Comparison of ENCODE assay signal across 8 cellular contexts in genomic region chr1:9615316-9616063, GRCh38. TPM values are rescaled to one million over a fixed set of nuclear protein-coding genes. Genes with fewer than 3 reads are reported as not detected.
DNase-seq lines count a peak whose midpoint lies in the region; ATAC-seq, FAIRE-seq and TF ChIP-seq lines count a peak whose summit lies in the region.

No MANE protein-coding gene starts in this region.

- no peaks in the 10 kb centered on the region; the same call in 1 of the 2 replicates for H3F3A ChIP-seq in OCI-LY1 (ENCODE audit: insufficient read depth, low read length)

- no peaks in the 10 kb centered on the region for H3K79me2 ChIP-seq in OCI-LY1 (ENCODE audit: insufficient read depth, low read length)

- H3K4me1 ChIP-seq in OCI-LY1 (ENCODE audit: insufficient read depth, low read length, severe bottlenecking) = no peaks in the 10 kb centered on the region

- H3K9me2 ChIP-seq in OCI-LY1 (ENCODE audit: low read depth, low read length) = no peaks in the 10 kb centered on the region

- H3K4me2 ChIP-seq in OCI-LY1 (ENCODE audit: low read length) = no peak overlapping the region

- H3K4me3 Mint-ChIP-seq in activated T-cell treated with anti-CD3 and anti-CD28 coated beads, Interleukin-2, amount 50 U/mL, for 4 hours = no peak overlapping the region

- no peaks in the 10 kb centered on the region for H4K20me1 ChIP-seq in OCI-LY1 (ENCODE audit: insufficient read depth, low read length)

- ATAC-seq in activated T-cell treated with anti-CD3 and anti-CD28 coated beads, Interleukin-2, amount 50 U/mL, for 4 hours = peak; percentile 72 to 77
- ATAC-seq in GM21786 (IDR thresholded peaks at IDR 0.05; ENCODE audit: unreplicated experiment) = no peak

- H3K9me3 ChIP-seq in OCI-LY1 (ENCODE audit: low read length) = no peaks in the 10 kb centered on the region

- H3K9me3 Mint-ChIP-seq in activated T-cell treated with anti-CD3 and anti-CD28 coated beads, Interleukin-2, amount 50 U/mL, for 4 hours = no peaks in the 10 kb centered on the region

- no peak overlapping the region for H3K27ac ChIP-seq in OCI-LY1 (ENCODE audit: low read depth, low read length, poor library complexity, severe bottlenecking)

- TF ChIP-seq CTCF in GM12865 (IDR thresholded peaks at IDR 0.05; ENCODE audit: insufficient read depth, low read depth, low read length, missing control alignments) (peak; percentile 80), OCI-LY1 (IDR thresholded peaks at IDR 0.05; ENCODE audit: low read length) (peak; percentile 82), retinal pigment epithelial cell (conservative IDR thresholded peaks at IDR 0.05; ENCODE audit: low read depth, low read length) (peak; percentile 91)

- H3K4me1 Mint-ChIP-seq in activated T-cell treated with anti-CD3 and anti-CD28 coated beads, Interleukin-2, amount 50 U/mL, for 4 hours (ENCODE audit: low read depth) = no peaks in the 10 kb centered on the region

- peak; percentile 84 for FAIRE-seq in A204.1 (lab: Jason Lieb, UNC)

- no peak overlapping the region for H2AFZ ChIP-seq in OCI-LY1 (ENCODE audit: low read length)

- H3K4me3 ChIP-seq in GM12865 (ENCODE audit: low read depth, low read length) (no peak overlapping the region), OCI-LY1 (ENCODE audit: low read depth, low read length, poor library complexity, severe bottlenecking) (no peak overlapping the region), retinal pigment epithelial cell (ENCODE audit: low read length) (no peak overlapping the region)

- no peak overlapping the region for H3K9ac ChIP-seq in OCI-LY1 (ENCODE audit: low read length)

- H3K36me3 ChIP-seq in OCI-LY1 (ENCODE audit: insufficient read depth, low read length) = peaks cover 36% of the 10 kb centered on the region

- peak; percentile 72 for DNase-seq in GM12865 (ENCODE audit: low read depth)
- DNase-seq in activated T-cell treated with anti-CD3 and anti-CD28 coated beads, Interleukin-2, amount 50 U/mL, for 4 hours = peak; percentile 43
- peak; percentile 31 for DNase-seq in foreskin melanocyte
- DNase-seq in retinal pigment epithelial cell (ENCODE audit: low read depth) = peak; percentile 11
- DNase-seq in putamen (ENCODE audit: low spot score) = no peak

- H3K27me3 Mint-ChIP-seq in activated T-cell treated with anti-CD3 and anti-CD28 coated beads, Interleukin-2, amount 50 U/mL, for 4 hours (ENCODE audit: low read depth) = peaks cover 5% of the 10 kb centered on the region

- no peaks in the 10 kb centered on the region for H3K36me3 Mint-ChIP-seq in activated T-cell treated with anti-CD3 and anti-CD28 coated beads, Interleukin-2, amount 50 U/mL, for 4 hours (ENCODE audit: insufficient read depth)

- peaks cover 3% of the 10 kb centered on the region; the same call in 1 of the 2 replicates for H3K27me3 ChIP-seq in OCI-LY1 (ENCODE audit: insufficient read depth, low read length)

RNA-seq across cellular contexts. Expression of gene TMEM201, which starts 26.8 kb away (rescaled TPM):
- 10 to 100 TPM; 37.0 to 44.6 (median 38.8) TPM for total RNA-seq in activated T-cell treated with anti-CD3 and anti-CD28 coated beads, Interleukin-2, amount 50 U/mL, for 4 hours

RNA-seq across cellular contexts. Expression of gene PIK3CD, which starts 36.0 kb away (rescaled TPM):
- total RNA-seq in activated T-cell treated with anti-CD3 and anti-CD28 coated beads, Interleukin-2, amount 50 U/mL, for 4 hours = 100 to 1,000 TPM in 1 of 3 donors, 10 to 100 TPM in 2; 97.6 to 123 (median 99.2) TPM
